In the genomic region with DNA sequence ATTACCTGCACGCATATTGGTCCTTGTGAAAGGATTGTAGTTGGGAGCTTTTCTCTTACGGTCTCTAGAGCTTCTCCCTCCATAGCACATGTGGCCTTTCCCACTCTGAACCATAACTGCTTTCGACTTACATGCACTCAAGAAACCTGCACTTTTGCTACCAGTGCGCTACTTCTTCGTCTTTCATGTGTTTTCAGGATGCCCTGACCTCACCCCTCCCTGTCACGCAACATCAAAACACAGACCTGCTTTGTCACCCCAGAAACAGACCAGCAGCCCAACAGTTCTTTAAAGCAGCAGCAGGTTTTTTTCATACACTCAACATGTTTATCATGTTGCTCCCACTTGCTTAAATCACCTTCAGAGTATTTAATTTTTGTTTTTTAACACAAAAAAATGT, we compare ENCODE assay signal across 19 cellular contexts.
"Had no signal": no experiment of that assay in that cellular context is flagged by ENCODE, and none has a peak within 500 bp of the region (broad histone marks: within the 10 kb centered on the region; RNA-seq: fewer than 3 reads in every experiment).

No MANE protein-coding gene starts in this region.

- H3K9me3 ChIP-seq: esophagus muscularis mucosa, gastrocnemius medialis, heart right ventricle, ovary, testis, tibial nerve had no signal

- ATAC-seq: effector memory CD8-positive, alpha-beta T cell; gastrocnemius medialis; heart right ventricle; left lobe of liver; naive thymus-derived CD4-positive, alpha-beta T cell; right cardiac atrium had no signal

- H3K27ac ChIP-seq: epithelial cell of prostate, esophagus muscularis mucosa, gastrocnemius medialis, heart right ventricle, ovary, testis, tibial nerve had no signal

- H3K9me3 Mint-ChIP-seq: dendritic cell treated with granulocyte-macrophage colony-stimulating factor and Interleukin-4, amounts not matched to agents 40 ng/mL and 50 ng/mL, for 4 days; effector memory CD8-positive, alpha-beta T cell; naive thymus-derived CD4-positive, alpha-beta T cell; neural crest cell had no signal

- DNase-seq: effector memory CD8-positive, alpha-beta T cell; gastrocnemius medialis; heart right ventricle; hypothalamus; islet precursor cell; mammary epithelial cell; naive thymus-derived CD4-positive, alpha-beta T cell; ovary; right cardiac atrium; small intestine; stimulated activated CD4-positive, alpha-beta T cell treated with anti-CD3 and anti-CD28 coated beads, Interleukin-12 subunit alpha, Interleukin-12 subunit beta, amount 100 ng/mL, for 4 hours; stimulated activated naive CD4-positive, alpha-beta T cell; testis had no signal

- H3K27me3 Mint-ChIP-seq: dendritic cell treated with granulocyte-macrophage colony-stimulating factor and Interleukin-4, amounts not matched to agents 40 ng/mL and 50 ng/mL, for 4 days; effector memory CD8-positive, alpha-beta T cell; naive thymus-derived CD4-positive, alpha-beta T cell had no signal

- H3K4me3 Mint-ChIP-seq: dendritic cell treated with granulocyte-macrophage colony-stimulating factor and Interleukin-4, amounts not matched to agents 40 ng/mL and 50 ng/mL, for 4 days; effector memory CD8-positive, alpha-beta T cell; naive thymus-derived CD4-positive, alpha-beta T cell; neural crest cell had no signal

- H3K4me3 ChIP-seq: esophagus muscularis mucosa, gastrocnemius medialis, heart right ventricle, ovary, testis, tibial nerve had no signal

- H3K27me3 ChIP-seq: esophagus muscularis mucosa, gastrocnemius medialis, heart right ventricle, ovary, testis, tibial nerve had no signal

- H3K36me3 ChIP-seq: esophagus muscularis mucosa, gastrocnemius medialis, heart right ventricle, ovary, tibial nerve had no signal

- H3K27ac Mint-ChIP-seq: dendritic cell treated with granulocyte-macrophage colony-stimulating factor and Interleukin-4, amounts not matched to agents 40 ng/mL and 50 ng/mL, for 4 days; effector memory CD8-positive, alpha-beta T cell had no signal

- H3K4me1 ChIP-seq: testis, tibial nerve had no signal
